15 cellular contexts compared by ENCODE assay signal in genomic region chr2:48345176-48345575, GRCh38. TPM values are rescaled to one million over a fixed set of nuclear protein-coding genes. Genes with fewer than 3 reads are reported as not detected.
DNase-seq lines count a peak whose midpoint lies in the region; ATAC-seq and TF ChIP-seq lines count a peak whose summit lies in the region.
"Had no signal": no experiment of that assay in that cellular context is flagged by ENCODE, and none has a peak within 500 bp of the region (broad histone marks: within the 10 kb centered on the region; RNA-seq: fewer than 3 reads in every experiment).

No MANE protein-coding gene starts in this region.

- intact Hi-C loops in CD14-positive monocyte (cut with micrococcal nuclease) = no loop called here
- intact Hi-C loops in naive thymus-derived CD4-positive, alpha-beta T cell (cut with micrococcal nuclease) = no loop called here

- CTCF ChIA-PET in naive thymus-derived CD4-positive, alpha-beta T cell (lab: Charles Lee) = no interaction called here

- H3K9me2 ChIP-seq in GM23248 (ENCODE audit: insufficient read depth) = no peaks in the 10 kb centered on the region

- no peak for DNase-seq in CD14-positive monocyte (ENCODE audit: low spot score)
- no peak for DNase-seq in GM23248
- no peak for DNase-seq in naive thymus-derived CD4-positive, alpha-beta T cell
- DNase-seq in stimulated activated CD4-positive, alpha-beta T cell treated with anti-CD3 and anti-CD28 coated beads, Interleukin-2, amount 100 ng/mL, for 48 hours = no peak
- DNase-seq: activated B cell treated with CpG ODN at 0.5 μM for 24 hours; BE2C; NCI-H1417; NCI-H345; stimulated activated CD4-positive, alpha-beta T cell treated with anti-CD3 and anti-CD28 coated beads, Interleukin-12 subunit alpha, Interleukin-12 subunit beta, amount 100 ng/mL, for 4 hours had no signal

- no peak overlapping the region for H3K9ac ChIP-seq in GM23248

- peaks cover 37% of the 10 kb centered on the region for H3K4me1 Mint-ChIP-seq in CD14-positive monocyte
- peaks cover 19 to 74% (median 51%) of the 10 kb centered on the region in 7 donors for H3K4me1 Mint-ChIP-seq in naive thymus-derived CD4-positive, alpha-beta T cell

- 100% methylated on average over 1 of the region's 1 CpG for WGBS in GM23248 (ENCODE audit: low coverage in 1 of 2, low lambda C conversion rate in 2 of 2, missing lambda C conversion rate in 2 of 2), 2 experiments

- no peak overlapping the region for H2AFZ ChIP-seq in GM23248

- H3F3A ChIP-seq in GM23248 (ENCODE audit: insufficient read depth) = peaks cover 45% of the 10 kb centered on the region

- POLR2A ChIA-PET in naive thymus-derived CD4-positive, alpha-beta T cell (lab: Charles Lee) = interaction anchor here (0.6 to 0.7 kb wide), 2 partner anchors 11 to 170 kb away, joined by 3 to 4 read pairs; no protein-coding TSS in a partner anchor

- H3K27me3 Mint-ChIP-seq in CD14-positive monocyte (ENCODE audit: low read depth in 3 of 3) = no peaks in the 10 kb centered on the region
- no peaks in the 10 kb centered on the region for H3K27me3 Mint-ChIP-seq in naive thymus-derived CD4-positive, alpha-beta T cell
- H3K27me3 Mint-ChIP-seq: activated B cell treated with CpG ODN at 0.5 μM for 24 hours, IgD-negative memory B cell, type B pancreatic cell had no signal

- peaks cover 12% of the 10 kb centered on the region for H3K36me3 ChIP-seq in GM23248 (ENCODE audit: low read depth)
- H3K36me3 ChIP-seq in naive thymus-derived CD4-positive, alpha-beta T cell (ENCODE audit: control insufficient read depth in 2 of 3, insufficient read depth in 3 of 3, low read length in 3 of 3) = peaks cover 0 to 26% (median 11%) of the 10 kb centered on the region in 3 experiments
- H3K36me3 ChIP-seq: BE2C had no signal

- peaks cover 31 to 35% of the 10 kb centered on the region in 2 donors for H3K36me3 Mint-ChIP-seq in CD14-positive monocyte
- H3K36me3 Mint-ChIP-seq in naive thymus-derived CD4-positive, alpha-beta T cell = peaks cover 17 to 39% (median 31%) of the 10 kb centered on the region in 5 donors

- no peaks in the 10 kb centered on the region for H3K27me3 ChIP-seq in GM23248 (replicated peaks; ENCODE audit: insufficient read depth)
- H3K27me3 ChIP-seq in naive thymus-derived CD4-positive, alpha-beta T cell (ENCODE audit: control insufficient read depth in 2 of 2, insufficient read depth in 2 of 2, low read length in 2 of 2) = no peaks in the 10 kb centered on the region
- H3K27me3 ChIP-seq: BE2C had no signal

- H3K4me2 ChIP-seq in GM23248 (ENCODE audit: unreplicated experiment) = peak overlapping the region; percentile 82

- H3K4me1 ChIP-seq in GM23248 (ENCODE audit: insufficient read depth) = peaks cover 34% of the 10 kb centered on the region
- peaks cover 14 to 24% of the 10 kb centered on the region in 2 donors for H3K4me1 ChIP-seq in naive thymus-derived CD4-positive, alpha-beta T cell (ENCODE audit: control insufficient read depth in 2 of 2, insufficient read depth in 2 of 2, low read length in 2 of 2)
- H3K4me1 ChIP-seq: BE2C had no signal

- H3K4me3 Mint-ChIP-seq in CD14-positive monocyte = no peak overlapping the region
- peak overlapping the region in 4 of 10 donors; percentile 3 to 67 (median 26) for H3K4me3 Mint-ChIP-seq in naive thymus-derived CD4-positive, alpha-beta T cell
- H3K4me3 Mint-ChIP-seq: activated B cell treated with CpG ODN at 0.5 μM for 24 hours, type B pancreatic cell had no signal

- peaks cover 5 to 22% (median 18%) of the 10 kb centered on the region in 7 donors for H3K9me3 Mint-ChIP-seq in CD14-positive monocyte
- H3K9me3 Mint-ChIP-seq in naive thymus-derived CD4-positive, alpha-beta T cell = peaks cover 2 to 28% (median 17%) of the 10 kb centered on the region in 11 donors

- H3K79me2 ChIP-seq in GM23248 (ENCODE audit: insufficient read depth) = peaks cover 86% of the 10 kb centered on the region

- no peak overlapping the region for H3K4me3 ChIP-seq in GM23248
- no peak overlapping the region for H3K4me3 ChIP-seq in naive thymus-derived CD4-positive, alpha-beta T cell (ENCODE audit: low read length)

- peaks cover 7% of the 10 kb centered on the region for H3K9me3 ChIP-seq in GM23248 (ENCODE audit: low read depth)
- H3K9me3 ChIP-seq in naive thymus-derived CD4-positive, alpha-beta T cell (ENCODE audit: control insufficient read depth in 2 of 3, low read length in 3 of 3) = peaks cover 0 to 29% (median 3%) of the 10 kb centered on the region in 3 experiments
- H3K9me3 ChIP-seq: BE2C had no signal

- TF ChIP-seq CTCF in CD14-positive monocyte (IDR thresholded peaks at IDR 0.05) = no peak

- H3K27ac ChIP-seq in GM23248 (peak overlapping the region; percentile 85), angular gyrus (ENCODE audit: low read depth, low read length) (peak overlapping the region; percentile 10)
- no peak overlapping the region for H3K27ac ChIP-seq in naive thymus-derived CD4-positive, alpha-beta T cell (ENCODE audit: low read depth, low read length)

- peak overlapping the region in 5 of 7 donors; percentile 10 to 86 (median 66) for H3K27ac Mint-ChIP-seq in CD14-positive monocyte
- peak overlapping the region; percentile 3 to 87 (median 73) for H3K27ac Mint-ChIP-seq in naive thymus-derived CD4-positive, alpha-beta T cell
- H3K27ac Mint-ChIP-seq: activated B cell treated with CpG ODN at 0.5 μM for 24 hours, type B pancreatic cell had no signal

- in situ Hi-C loops in GM23248 (cut with MboI) = no loop called here

- no peak for ATAC-seq in naive thymus-derived CD4-positive, alpha-beta T cell
- ATAC-seq in GM19328 (IDR thresholded peaks at IDR 0.05; ENCODE audit: unreplicated experiment) (no peak), GM18498 (IDR thresholded peaks at IDR 0.05; ENCODE audit: unreplicated experiment) (no peak), GM19467 (IDR thresholded peaks at IDR 0.05; ENCODE audit: unreplicated experiment) (no peak)

- H4K20me1 ChIP-seq in GM23248 (ENCODE audit: insufficient read depth) = no peaks in the 10 kb centered on the region

RNA-seq across cellular contexts. Expression of gene FOXN2, which starts 30.7 kb away (rescaled TPM):
- polyA plus RNA-seq in CD14-positive monocyte (10 to 100 TPM; 48.6 to 57.7 TPM), GM23248 (2016; fragmentation: Nextera tagmentation; extraction: Ambion mirVana) (10.3 and 11.5 TPM in 2 replicates)
- total RNA-seq in GM23248 (2014; rRNA removed; shearing (Covaris generic)) = 18.4 and 21.0 TPM in 2 replicates
- 10 to 100 TPM; 35.5 to 61.1 (median 52.2) TPM for total RNA-seq in naive thymus-derived CD4-positive, alpha-beta T cell
- 10 to 100 TPM; 36.2 to 39.8 TPM for polyA plus RNA-seq in naive thymus-derived CD4-positive, alpha-beta T cell
